8 cellular contexts compared by ENCODE assay signal in the genomic region with DNA sequence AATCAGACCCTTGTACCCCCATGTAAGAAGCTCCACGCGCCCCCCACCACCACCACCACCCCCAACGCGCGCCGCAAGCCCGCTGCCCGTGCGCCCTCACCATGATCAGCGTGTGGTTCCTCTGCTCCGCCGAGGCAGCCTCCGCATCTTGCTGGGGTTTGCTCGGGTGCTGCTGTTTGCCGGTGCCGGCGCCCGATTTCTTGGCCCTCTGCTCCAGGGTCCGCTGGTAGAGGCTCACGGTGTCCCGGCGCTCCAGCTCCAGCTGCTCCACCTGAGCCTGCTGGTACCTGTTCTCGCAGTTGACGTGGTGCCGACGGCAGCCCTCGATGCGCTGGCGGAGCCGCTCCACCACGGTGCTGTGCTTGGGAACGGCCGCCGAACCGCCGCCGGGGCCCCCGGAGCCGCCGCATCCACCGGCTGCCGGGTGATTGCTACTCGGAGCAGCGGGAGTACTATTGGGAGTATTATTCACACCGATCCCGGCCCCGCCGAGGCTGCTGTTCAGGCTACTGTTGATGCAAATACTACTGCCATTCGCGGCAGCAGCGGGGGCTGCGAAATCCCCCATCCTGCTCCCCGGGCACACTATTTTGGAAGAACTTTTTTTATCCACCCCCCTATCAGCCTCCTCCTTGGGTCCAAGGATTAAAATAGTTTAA. TPM values are rescaled to one million over a fixed set of nuclear protein-coding genes. Genes with fewer than 3 reads are reported as not detected.
A peak's percentile ranks its signal among the peaks of the same experiment; 100 is the strongest.
DNase-seq lines count a peak whose midpoint lies in the region; ATAC-seq and TF ChIP-seq lines count a peak whose summit lies in the region.

No MANE protein-coding gene starts in this region.

- no peaks in the 10 kb centered on the region for H3K36me3 Mint-ChIP-seq in CD4-positive, CD25-positive, alpha-beta regulatory T cell

- peaks cover 12 to 48% (median 31%) of the 10 kb centered on the region in 4 donors for H3K4me1 Mint-ChIP-seq in CD4-positive, CD25-positive, alpha-beta regulatory T cell

- peak overlapping the region; percentile 41 for H3K27ac ChIP-seq in CD4-positive, CD25-positive, alpha-beta regulatory T cell (ENCODE audit: insufficient read depth, low read length, poor library complexity, severe bottlenecking)
- peak overlapping the region; percentile 97 to 99 for H3K27ac ChIP-seq in coronary artery

- no peak for TF ChIP-seq CTCF in coronary artery (IDR thresholded peaks at IDR 0.05)

- H3K27ac Mint-ChIP-seq in CD4-positive, CD25-positive, alpha-beta regulatory T cell = peak overlapping the region; percentile 75 to 89 (median 79)

- H3K9me3 Mint-ChIP-seq in CD4-positive, CD25-positive, alpha-beta regulatory T cell = peaks cover 0 to 4% (median 0%) of the 10 kb centered on the region in 7 donors

- peaks cover 0 to 2% of the 10 kb centered on the region in 2 experiments for H3K9me3 ChIP-seq in CD4-positive, CD25-positive, alpha-beta regulatory T cell (ENCODE audit: control insufficient read depth in 2 of 2, low read length in 2 of 2)

- peaks cover 50% of the 10 kb centered on the region for H3K4me1 ChIP-seq in CD4-positive, CD25-positive, alpha-beta regulatory T cell (ENCODE audit: control insufficient read depth, insufficient read depth, low read length, poor library complexity, severe bottlenecking)

- H3K36me3 ChIP-seq in CD4-positive, CD25-positive, alpha-beta regulatory T cell (ENCODE audit: control insufficient read depth, insufficient read depth, low read length) = no peaks in the 10 kb centered on the region

- H3K27me3 ChIP-seq in CD4-positive, CD25-positive, alpha-beta regulatory T cell (ENCODE audit: control insufficient read depth, insufficient read depth, low read length) = peaks cover 13% of the 10 kb centered on the region

- ATAC-seq in CD4-positive, CD25-positive, alpha-beta regulatory T cell (ENCODE audit: low read depth in 2 of 2) = no peak
- ATAC-seq in left lobe of liver (peak; percentile 0), HG03139 (IDR thresholded peaks at IDR 0.05; ENCODE audit: unreplicated experiment) (no peak)

- peak; percentile 7 to 52 (median 46) for DNase-seq in CD4-positive, CD25-positive, alpha-beta regulatory T cell
- DNase-seq in Jurkat, Clone E6-1 (ENCODE audit: low read depth, low spot score) = no peak
- peak; percentile 42 to 50 for DNase-seq in activated CD4-positive, alpha-beta T cell treated with anti-CD3 and anti-CD28 coated beads for 4 hours
- DNase-seq in coronary artery (ENCODE audit: low spot score) = peak; percentile 85
- DNase-seq in left lobe of liver (ENCODE audit: low spot score) = peak; percentile 65
- peak; percentile 43 to 48 for DNase-seq in stimulated activated CD4-positive, alpha-beta T cell treated with anti-CD3 and anti-CD28 coated beads, Interleukin-2, amount 100 ng/mL, for 24 hours
- DNase-seq in NCI-H1694 treated with DMSO at 0.1 percent for 48 hours (lab: John Stamatoyannopoulos, UW) = no peak

- peak overlapping the region; percentile 92 to 96 (median 93) for H3K4me3 Mint-ChIP-seq in CD4-positive, CD25-positive, alpha-beta regulatory T cell

- H3K27me3 Mint-ChIP-seq in CD4-positive, CD25-positive, alpha-beta regulatory T cell = peaks cover 77% of the 10 kb centered on the region

- peak overlapping the region; percentile 82 for H3K4me3 ChIP-seq in CD4-positive, CD25-positive, alpha-beta regulatory T cell (ENCODE audit: low read depth, low read length)
- peak overlapping the region; percentile 56 for H3K4me3 ChIP-seq in Jurkat, Clone E6-1 (ENCODE audit: low read length)
- H3K4me3 ChIP-seq in coronary artery = peak overlapping the region; percentile 93

RNA-seq across cellular contexts. Expression of a gene that starts 1.1 kb away (rescaled TPM):
- 1.1 TPM for total RNA-seq in CD4-positive, CD25-positive, alpha-beta regulatory T cell
- polyA plus RNA-seq in CD4-positive, CD25-positive, alpha-beta regulatory T cell = under 1 TPM in 3 of 4 donors, not detected in 1; 0.11 to 0.20 (median 0.13) TPM
- polyA plus RNA-seq in Jurkat, Clone E6-1 (2012; ENCODE audit: insufficient read depth, insufficient read length) = 1.7 TPM
- total RNA-seq in left lobe of liver = 8.4 TPM

Comparison
In these comparisons a context has a peak if more than half of its experiments do, and no peak if none do; other contexts are left out.
1. DNase-seq: peak in CD4-positive, CD25-positive, alpha-beta regulatory T cell (3 of 3), activated CD4-positive, alpha-beta T cell treated with anti-CD3 and anti-CD28 coated beads for 4 hours (2 of 2), coronary artery (single experiment), left lobe of liver (single experiment) and stimulated activated CD4-positive, alpha-beta T cell treated with anti-CD3 and anti-CD28 coated beads, Interleukin-2, amount 100 ng/mL, for 24 hours (2 of 2); none in Jurkat, Clone E6-1 (single experiment) and NCI-H1694 treated with DMSO at 0.1 percent for 48 hours (single experiment).
2. Peak in every context shown above with its lines, with median percentiles within 50 percentile points of each other: H3K4me3 ChIP-seq.